1 cellular context compared by ENCODE assay signal in the genomic region with DNA sequence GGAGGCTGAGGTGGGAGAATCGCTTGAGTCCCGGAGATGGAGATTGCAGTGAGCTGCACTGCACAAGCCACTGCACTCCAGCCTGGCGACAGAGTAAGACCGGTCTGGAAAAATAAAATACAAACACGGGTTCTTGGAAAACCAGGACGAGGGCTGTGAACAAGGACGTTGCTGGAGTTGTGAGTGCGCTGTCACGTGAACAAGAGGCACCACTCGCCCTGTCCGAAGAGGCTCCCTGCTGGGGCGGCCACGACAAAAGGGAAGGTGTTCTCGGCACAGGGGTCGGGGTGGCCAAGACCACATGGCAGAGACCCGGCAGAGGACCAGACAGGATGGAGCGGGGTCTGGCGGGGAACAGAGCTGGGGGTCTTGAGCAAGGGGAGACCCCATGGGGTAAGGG.
TF ChIP-seq lines count a peak whose summit lies in the region.

No MANE protein-coding gene starts in this region.

TF ChIP-seq in K562, 482 proteins besides CTCF, POLR2A, EP300 and RAD21 (continued from another document):
- TF ChIP-seq, protein P1, sequence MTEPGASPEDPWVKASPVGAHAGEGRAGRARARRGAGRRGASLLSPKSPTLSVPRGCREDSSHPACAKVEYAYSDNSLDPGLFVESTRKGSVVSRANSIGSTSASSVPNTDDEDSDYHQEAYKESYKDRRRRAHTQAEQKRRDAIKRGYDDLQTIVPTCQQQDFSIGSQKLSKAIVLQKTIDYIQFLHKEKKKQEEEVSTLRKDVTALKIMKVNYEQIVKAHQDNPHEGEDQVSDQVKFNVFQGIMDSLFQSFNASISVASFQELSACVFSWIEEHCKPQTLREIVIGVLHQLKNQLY (CRISPR knock-in tag; conservative IDR thresholded peaks at IDR 0.05) = no peak
- peak; percentile 40; the same call in 1 of the 2 replicates for TF ChIP-seq RAD51 (IDR thresholded peaks at IDR 0.05; ENCODE audit: borderline replicate concordance, low read depth)
- no peak for TF ChIP-seq ZNF184 (CRISPR knock-in tag; IDR thresholded peaks at IDR 0.05)
- TF ChIP-seq BHLHE40 (IDR thresholded peaks at IDR 0.05; ENCODE audit: low read length) = peak; percentile 36; the same call in 1 of the 2 replicates
- TF ChIP-seq, protein P2, sequence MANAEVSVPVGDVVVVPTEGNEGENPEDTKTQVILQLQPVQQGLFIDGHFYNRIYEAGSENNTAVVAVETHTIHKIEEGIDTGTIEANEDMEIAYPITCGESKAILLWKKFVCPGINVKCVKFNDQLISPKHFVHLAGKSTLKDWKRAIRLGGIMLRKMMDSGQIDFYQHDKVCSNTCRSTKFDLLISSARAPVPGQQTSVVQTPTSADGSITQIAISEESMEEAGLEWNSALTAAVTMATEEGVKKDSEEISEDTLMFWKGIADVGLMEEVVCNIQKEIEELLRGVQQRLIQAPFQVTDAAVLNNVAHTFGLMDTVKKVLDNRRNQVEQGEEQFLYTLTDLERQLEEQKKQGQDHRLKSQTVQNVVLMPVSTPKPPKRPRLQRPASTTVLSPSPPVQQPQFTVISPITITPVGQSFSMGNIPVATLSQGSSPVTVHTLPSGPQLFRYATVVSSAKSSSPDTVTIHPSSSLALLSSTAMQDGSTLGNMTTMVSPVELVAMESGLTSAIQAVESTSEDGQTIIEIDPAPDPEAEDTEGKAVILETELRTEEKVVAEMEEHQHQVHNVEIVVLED (CRISPR knock-in tag; IDR thresholded peaks at IDR 0.05) = no peak
- TF ChIP-seq, protein P3, sequence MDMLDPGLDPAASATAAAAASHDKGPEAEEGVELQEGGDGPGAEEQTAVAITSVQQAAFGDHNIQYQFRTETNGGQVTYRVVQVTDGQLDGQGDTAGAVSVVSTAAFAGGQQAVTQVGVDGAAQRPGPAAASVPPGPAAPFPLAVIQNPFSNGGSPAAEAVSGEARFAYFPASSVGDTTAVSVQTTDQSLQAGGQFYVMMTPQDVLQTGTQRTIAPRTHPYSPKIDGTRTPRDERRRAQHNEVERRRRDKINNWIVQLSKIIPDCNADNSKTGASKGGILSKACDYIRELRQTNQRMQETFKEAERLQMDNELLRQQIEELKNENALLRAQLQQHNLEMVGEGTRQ (CRISPR knock-in tag; IDR thresholded peaks at IDR 0.05) = peak; percentile 44
